12 cellular contexts compared by ENCODE assay signal in the genomic region with DNA sequence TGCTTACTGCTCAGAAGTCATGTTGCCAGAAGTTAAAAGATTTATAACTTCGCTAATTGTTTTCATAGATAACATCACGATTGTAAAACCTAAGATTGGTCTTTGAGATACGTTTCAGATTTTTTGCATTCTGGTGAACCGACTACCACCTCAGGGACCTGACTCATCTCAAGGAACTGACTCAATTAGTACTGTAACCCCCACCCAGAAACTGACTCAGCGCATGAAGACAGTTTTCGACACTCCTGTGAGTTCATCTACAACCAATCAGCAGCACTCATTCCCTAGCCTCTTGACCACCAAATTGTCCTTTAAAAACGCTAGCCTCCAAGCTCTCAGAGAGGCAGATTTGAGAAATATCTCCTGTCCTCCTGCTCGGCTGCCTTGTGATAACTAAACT.
A peak's percentile ranks its signal among the peaks of the same experiment; 100 is the strongest.
DNase-seq lines count a peak whose midpoint lies in the region; ATAC-seq and TF ChIP-seq lines count a peak whose summit lies in the region.
"Had no signal": no experiment of that assay in that cellular context is flagged by ENCODE, and none has a peak within 500 bp of the region (broad histone marks: within the 10 kb centered on the region; RNA-seq: fewer than 3 reads in every experiment).

No MANE protein-coding gene starts in this region.

- no peak overlapping the region for H3K4me3 ChIP-seq in RWPE2 (ENCODE audit: severe bottlenecking)
- no peak overlapping the region for H3K4me3 ChIP-seq in transverse colon

- peaks cover 73% of the 10 kb centered on the region for H3K4me1 Mint-ChIP-seq in activated T-cell treated with anti-CD3 and anti-CD28 coated beads, Interleukin-2, amount 50 U/mL, for 24 hours (ENCODE audit: low read depth)
- H3K4me1 Mint-ChIP-seq in activated naive CD8-positive, alpha-beta T cell treated with anti-CD3 and anti-CD28 coated beads for 36 hours: peaks cover 24% of the 10 kb centered on the region

- no peak for TF ChIP-seq POLR2A in transverse colon (IDR thresholded peaks at IDR 0.05)

- H3K9me3 Mint-ChIP-seq in activated T-cell treated with anti-CD3 and anti-CD28 coated beads, Interleukin-2, amount 50 U/mL, for 24 hours: peaks cover 16% of the 10 kb centered on the region
- peaks cover 21% of the 10 kb centered on the region for H3K9me3 Mint-ChIP-seq in activated naive CD8-positive, alpha-beta T cell treated with anti-CD3 and anti-CD28 coated beads for 36 hours

- peak overlapping the region; percentile 1 for H3K4me3 Mint-ChIP-seq in activated T-cell treated with anti-CD3 and anti-CD28 coated beads, Interleukin-2, amount 50 U/mL, for 24 hours
- H3K4me3 Mint-ChIP-seq in activated naive CD8-positive, alpha-beta T cell treated with anti-CD3 and anti-CD28 coated beads for 36 hours: no peak overlapping the region
- H3K4me3 Mint-ChIP-seq: CD4-positive, alpha-beta T cell had no signal

- H3K27me3 Mint-ChIP-seq in activated T-cell treated with anti-CD3 and anti-CD28 coated beads, Interleukin-2, amount 50 U/mL, for 24 hours: no peaks in the 10 kb centered on the region
- no peaks in the 10 kb centered on the region for H3K27me3 Mint-ChIP-seq in activated naive CD8-positive, alpha-beta T cell treated with anti-CD3 and anti-CD28 coated beads for 36 hours
- H3K27me3 Mint-ChIP-seq: CD4-positive, alpha-beta T cell had no signal

- no peak for TF ChIP-seq EP300 in transverse colon (IDR thresholded peaks at IDR 0.05; ENCODE audit: low read depth)

- H3K27ac ChIP-seq in RWPE2 (ENCODE audit: poor library complexity, severe bottlenecking) (peak overlapping the region; percentile 48), transverse colon (no peak overlapping the region)

- no peak for DNase-seq in activated T-cell treated with anti-CD3 and anti-CD28 coated beads, Interleukin-2, amount 50 U/mL, for 24 hours
- DNase-seq in activated T-cell treated with anti-CD3 and anti-CD28 coated beads for 4 hours (no peak), RWPE2 (ENCODE audit: low spot score) (no peak), transverse colon (no peak), DMS114 treated with DMSO at 0.1 percent for 48 hours (lab: John Stamatoyannopoulos, UW; ENCODE audit: unreplicated experiment) (no peak)
- DNase-seq in activated naive CD8-positive, alpha-beta T cell treated with anti-CD3 and anti-CD28 coated beads for 36 hours: no peak
- DNase-seq in stimulated activated CD4-positive, alpha-beta T cell treated with anti-CD3 and anti-CD28 coated beads, TNF-alpha, amount 100 ng/mL, for 24 hours (ENCODE audit: low read depth in 3 of 3): peak in 2 of 3 experiments; percentile 33
- DNase-seq: aorta; CD4-positive, alpha-beta T cell; NCI-H1105; NCI-H2107 had no signal

- in situ Hi-C loops in transverse colon (cut with MboI; ENCODE audit: low pct_ligation_motif_present in 1 of 4, low pct_unique_long_range_greater_than_20kb in 1 of 4, low sequenced_read_pairs in 3 of 4): no loop called here

- intact Hi-C loops in transverse colon (cut with DNase I; ENCODE audit: low total_unique reads): no loop called here

- no peak for TF ChIP-seq CTCF in RWPE2 (IDR thresholded peaks at IDR 0.05; ENCODE audit: poor library complexity, severe bottlenecking)
- TF ChIP-seq CTCF in transverse colon (IDR thresholded peaks at IDR 0.05): no peak

- H3K27me3 ChIP-seq in RWPE2 (ENCODE audit: insufficient read depth, poor library complexity, severe bottlenecking) (no peaks in the 10 kb centered on the region), transverse colon (no peaks in the 10 kb centered on the region)

- no peaks in the 10 kb centered on the region for H3K36me3 ChIP-seq in RWPE2 (ENCODE audit: low read depth)
- no peaks in the 10 kb centered on the region for H3K36me3 ChIP-seq in transverse colon

- ATAC-seq in RWPE2 (ENCODE audit: low read depth): peak; percentile 86
- no peak for ATAC-seq in GM18519 (IDR thresholded peaks at IDR 0.05; ENCODE audit: low FRiP score, unreplicated experiment)

- H3K9me3 ChIP-seq in RWPE2 (ENCODE audit: severe bottlenecking) (no peaks in the 10 kb centered on the region), transverse colon (peaks cover 0 to 2% of the 10 kb centered on the region in 2 donors)

- H3K27ac Mint-ChIP-seq in activated T-cell treated with anti-CD3 and anti-CD28 coated beads, Interleukin-2, amount 50 U/mL, for 24 hours: peak overlapping the region; percentile 90
- H3K27ac Mint-ChIP-seq in activated naive CD8-positive, alpha-beta T cell treated with anti-CD3 and anti-CD28 coated beads for 36 hours: peak overlapping the region; percentile 23
- H3K27ac Mint-ChIP-seq: CD4-positive, alpha-beta T cell had no signal

- H3K4me1 ChIP-seq in RWPE2 (ENCODE audit: insufficient read depth, poor library complexity, severe bottlenecking): peaks cover 3% of the 10 kb centered on the region
- H3K4me1 ChIP-seq in transverse colon: no peaks in the 10 kb centered on the region

- peaks cover 72% of the 10 kb centered on the region for H3K36me3 Mint-ChIP-seq in activated T-cell treated with anti-CD3 and anti-CD28 coated beads, Interleukin-2, amount 50 U/mL, for 24 hours (ENCODE audit: low read depth)
- peaks cover 40% of the 10 kb centered on the region for H3K36me3 Mint-ChIP-seq in activated naive CD8-positive, alpha-beta T cell treated with anti-CD3 and anti-CD28 coated beads for 36 hours

- WGBS in transverse colon (ENCODE audit: low coverage in 1 of 2), 2 donors: 80 to 81% methylated on average over 8 of the region's 8 CpGs

Comparison
In these comparisons a context has a peak if more than half of its experiments do, and no peak if none do; other contexts are left out.
1. DNase-seq: peak in stimulated activated CD4-positive, alpha-beta T cell treated with anti-CD3 and anti-CD28 coated beads, TNF-alpha, amount 100 ng/mL, for 24 hours (2 of 3); none in activated T-cell treated with anti-CD3 and anti-CD28 coated beads, Interleukin-2, amount 50 U/mL, for 24 hours (single experiment), activated T-cell treated with anti-CD3 and anti-CD28 coated beads for 4 hours (single experiment), RWPE2 (single experiment), activated naive CD8-positive, alpha-beta T cell treated with anti-CD3 and anti-CD28 coated beads for 36 hours (single experiment), transverse colon (single experiment) and DMS114 treated with DMSO at 0.1 percent for 48 hours (single experiment).